1 cellular context compared by ENCODE assay signal in genomic region chr1:235369802-235370201, GRCh38.
TF ChIP-seq lines count a peak whose summit lies in the region.

No MANE protein-coding gene starts in this region.

TF ChIP-seq in GM23338, 12 proteins besides CTCF, POLR2A, EP300 and RAD21:
- TF ChIP-seq NANOG (IDR thresholded peaks at IDR 0.05; ENCODE audit: borderline replicate concordance) (no peak), POLR2AphosphoS5 (IDR thresholded peaks at IDR 0.05; ENCODE audit: low read depth) (no peak), JUNB (IDR thresholded peaks at IDR 0.05; ENCODE audit: unreplicated experiment) (no peak), EZH2 (IDR thresholded peaks at IDR 0.05; ENCODE audit: low read depth, unreplicated experiment) (no peak), EZH2phosphoT487 (IDR thresholded peaks at IDR 0.05; ENCODE audit: unreplicated experiment) (no peak), CREB1 (CRISPR knock-in tag; IDR thresholded peaks at IDR 0.05; ENCODE audit: low read depth) (no peak)
- TF ChIP-seq, protein P1, sequence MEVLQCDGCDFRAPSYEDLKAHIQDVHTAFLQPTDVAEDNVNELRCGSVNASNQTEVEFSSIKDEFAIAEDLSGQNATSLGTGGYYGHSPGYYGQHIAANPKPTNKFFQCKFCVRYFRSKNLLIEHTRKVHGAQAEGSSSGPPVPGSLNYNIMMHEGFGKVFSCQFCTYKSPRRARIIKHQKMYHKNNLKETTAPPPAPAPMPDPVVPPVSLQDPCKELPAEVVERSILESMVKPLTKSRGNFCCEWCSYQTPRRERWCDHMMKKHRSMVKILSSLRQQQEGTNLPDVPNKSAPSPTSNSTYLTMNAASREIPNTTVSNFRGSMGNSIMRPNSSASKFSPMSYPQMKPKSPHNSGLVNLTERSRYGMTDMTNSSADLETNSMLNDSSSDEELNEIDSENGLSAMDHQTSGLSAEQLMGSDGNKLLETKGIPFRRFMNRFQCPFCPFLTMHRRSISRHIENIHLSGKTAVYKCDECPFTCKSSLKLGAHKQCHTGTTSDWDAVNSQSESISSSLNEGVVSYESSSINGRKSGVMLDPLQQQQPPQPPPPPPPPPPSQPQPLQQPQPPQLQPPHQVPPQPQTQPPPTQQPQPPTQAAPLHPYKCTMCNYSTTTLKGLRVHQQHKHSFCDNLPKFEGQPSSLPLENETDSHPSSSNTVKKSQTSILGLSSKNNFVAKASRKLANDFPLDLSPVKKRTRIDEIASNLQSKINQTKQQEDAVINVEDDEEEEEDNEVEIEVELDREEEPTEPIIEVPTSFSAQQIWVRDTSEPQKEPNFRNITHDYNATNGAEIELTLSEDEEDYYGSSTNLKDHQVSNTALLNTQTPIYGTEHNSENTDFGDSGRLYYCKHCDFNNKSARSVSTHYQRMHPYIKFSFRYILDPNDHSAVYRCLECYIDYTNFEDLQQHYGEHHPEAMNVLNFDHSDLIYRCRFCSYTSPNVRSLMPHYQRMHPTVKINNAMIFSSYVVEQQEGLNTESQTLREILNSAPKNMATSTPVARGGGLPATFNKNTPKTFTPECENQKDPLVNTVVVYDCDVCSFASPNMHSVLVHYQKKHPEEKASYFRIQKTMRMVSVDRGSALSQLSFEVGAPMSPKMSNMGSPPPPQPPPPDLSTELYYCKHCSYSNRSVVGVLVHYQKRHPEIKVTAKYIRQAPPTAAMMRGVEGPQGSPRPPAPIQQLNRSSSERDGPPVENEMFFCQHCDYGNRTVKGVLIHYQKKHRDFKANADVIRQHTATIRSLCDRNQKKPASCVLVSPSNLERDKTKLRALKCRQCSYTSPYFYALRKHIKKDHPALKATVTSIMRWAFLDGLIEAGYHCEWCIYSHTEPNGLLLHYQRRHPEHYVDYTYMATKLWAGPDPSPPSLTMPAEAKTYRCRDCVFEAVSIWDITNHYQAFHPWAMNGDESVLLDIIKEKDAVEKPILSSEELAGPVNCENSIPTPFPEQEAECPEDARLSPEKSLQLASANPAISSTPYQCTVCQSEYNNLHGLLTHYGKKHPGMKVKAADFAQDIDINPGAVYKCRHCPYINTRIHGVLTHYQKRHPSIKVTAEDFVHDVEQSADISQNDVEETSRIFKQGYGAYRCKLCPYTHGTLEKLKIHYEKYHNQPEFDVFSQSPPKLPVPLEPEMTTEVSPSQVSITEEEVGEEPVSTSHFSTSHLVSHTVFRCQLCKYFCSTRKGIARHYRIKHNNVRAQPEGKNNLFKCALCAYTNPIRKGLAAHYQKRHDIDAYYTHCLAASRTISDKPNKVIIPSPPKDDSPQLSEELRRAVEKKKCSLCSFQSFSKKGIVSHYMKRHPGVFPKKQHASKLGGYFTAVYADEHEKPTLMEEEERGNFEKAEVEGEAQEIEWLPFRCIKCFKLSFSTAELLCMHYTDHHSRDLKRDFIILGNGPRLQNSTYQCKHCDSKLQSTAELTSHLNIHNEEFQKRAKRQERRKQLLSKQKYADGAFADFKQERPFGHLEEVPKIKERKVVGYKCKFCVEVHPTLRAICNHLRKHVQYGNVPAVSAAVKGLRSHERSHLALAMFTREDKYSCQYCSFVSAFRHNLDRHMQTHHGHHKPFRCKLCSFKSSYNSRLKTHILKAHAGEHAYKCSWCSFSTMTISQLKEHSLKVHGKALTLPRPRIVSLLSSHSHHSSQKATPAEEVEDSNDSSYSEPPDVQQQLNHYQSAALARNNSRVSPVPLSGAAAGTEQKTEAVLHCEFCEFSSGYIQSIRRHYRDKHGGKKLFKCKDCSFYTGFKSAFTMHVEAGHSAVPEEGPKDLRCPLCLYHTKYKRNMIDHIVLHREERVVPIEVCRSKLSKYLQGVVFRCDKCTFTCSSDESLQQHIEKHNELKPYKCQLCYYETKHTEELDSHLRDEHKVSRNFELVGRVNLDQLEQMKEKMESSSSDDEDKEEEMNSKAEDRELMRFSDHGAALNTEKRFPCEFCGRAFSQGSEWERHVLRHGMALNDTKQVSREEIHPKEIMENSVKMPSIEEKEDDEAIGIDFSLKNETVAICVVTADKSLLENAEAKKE (CRISPR knock-in tag; IDR thresholded peaks at IDR 0.05) = no peak
TF ChIP-seq in GM23338: peak in this region for 0.
